Comparison of ENCODE assay signal across 1 cellular context in genomic region chr1:3349968-3350299, GRCh38.
TF ChIP-seq lines count a peak whose summit lies in the region.

No MANE protein-coding gene starts in this region.

TF ChIP-seq in H1, 55 proteins besides CTCF, POLR2A, EP300 and RAD21:
- TF ChIP-seq KDM1A (IDR thresholded peaks at IDR 0.05; ENCODE audit: borderline replicate concordance, low read length) = peak; percentile 40; the same call in 1 of the 2 replicates
- no peak for TF ChIP-seq SP1 (IDR thresholded peaks at IDR 0.05; ENCODE audit: low read depth, low read length)
- TF ChIP-seq HDAC2 (IDR thresholded peaks at IDR 0.05; ENCODE audit: borderline replicate concordance in 1 of 2, low read depth in 2 of 2, low read length in 2 of 2) = 0 out of 4 replicates have a peak, but pooled peaks of 1 of the 2 experiments have one; percentile 20
- TF ChIP-seq CHD2 (IDR thresholded peaks at IDR 0.05; ENCODE audit: low read length) = no peak
